Comparison of ENCODE assay signal across 13 cellular contexts in genomic region chr2:41932241-41933034, GRCh38.
DNase-seq lines count a peak whose midpoint lies in the region; TF ChIP-seq lines count a peak whose summit lies in the region.
"Had no signal": no experiment of that assay in that cellular context is flagged by ENCODE, and none has a peak within 500 bp of the region (broad histone marks: within the 10 kb centered on the region; RNA-seq: fewer than 3 reads in every experiment).

No MANE protein-coding gene starts in this region.

- H2AFZ ChIP-seq in fibroblast of lung (ENCODE audit: low read length): no peak overlapping the region

- H3K27ac ChIP-seq in fibroblast of lung (ENCODE audit: insufficient read depth, low read length) (peak overlapping the region; percentile 74), uterus (peak overlapping the region; percentile 83 to 85)
- H3K27ac ChIP-seq: 22Rv1 had no signal

- H3K27me3 Mint-ChIP-seq in nephron (ENCODE audit: low read depth): peaks cover 6% of the 10 kb centered on the region
- no peaks in the 10 kb centered on the region for H3K27me3 Mint-ChIP-seq in Calu3 (ENCODE audit: unreplicated experiment)
- H3K27me3 Mint-ChIP-seq: activated naive CD8-positive, alpha-beta T cell had no signal

- TF ChIP-seq POLR2A in uterus (IDR thresholded peaks at IDR 0.05): peak in 1 of 2 donors; percentile 16

- H3K27ac Mint-ChIP-seq in nephron (peak overlapping the region; percentile 96 to 99 (median 98)), Calu3 (ENCODE audit: unreplicated experiment) (no peak overlapping the region)
- H3K27ac Mint-ChIP-seq: activated naive CD8-positive, alpha-beta T cell had no signal

- H3K4me3 Mint-ChIP-seq in nephron (peak overlapping the region; percentile 31 to 75 (median 72)), Calu3 (ENCODE audit: low read depth, unreplicated experiment) (no peak overlapping the region)
- H3K4me3 Mint-ChIP-seq: activated naive CD8-positive, alpha-beta T cell had no signal

- CTCF ChIA-PET in Calu3 (lab: Charles Lee): interaction anchor here (0.6 kb wide), 2 partner anchors 38 to 89 kb away, joined by 5 read pairs; no protein-coding TSS in a partner anchor

- H3K4me1 Mint-ChIP-seq in nephron: peaks cover 93% of the 10 kb centered on the region
- peaks cover 56% of the 10 kb centered on the region for H3K4me1 Mint-ChIP-seq in Calu3 (ENCODE audit: low read depth, unreplicated experiment)

- H3K27me3 ChIP-seq in fibroblast of lung (ENCODE audit: control insufficient read depth, insufficient read depth, low read length) (no peaks in the 10 kb centered on the region), uterus (no peaks in the 10 kb centered on the region)

- H3K36me3 Mint-ChIP-seq in nephron (ENCODE audit: low read depth) (no peaks in the 10 kb centered on the region), Calu3 (ENCODE audit: insufficient read depth, unreplicated experiment) (peaks cover 5% of the 10 kb centered on the region)
- H3K36me3 Mint-ChIP-seq: activated naive CD8-positive, alpha-beta T cell had no signal

- no TSS peak for BruUV-seq in Calu3 (replicated peaks; lab: Mats Ljungman, UMichigan)

- peak overlapping the region; percentile 75 for H3K4me2 ChIP-seq in fibroblast of lung (ENCODE audit: extremely low read depth, insufficient read depth, low read length)

- no peak overlapping the region for H3K9ac ChIP-seq in fibroblast of lung (ENCODE audit: insufficient read depth, low read length)

- H3K4me3 ChIP-seq in fibroblast of lung (replicated peaks in 1 of 4; ENCODE audit: control extremely low read depth in 1 of 4, insufficient read depth in 1 of 4, low read depth in 3 of 4, low read length in 4 of 4): peak overlapping the region in 1 of 4 experiments; percentile 33
- no peak overlapping the region for H3K4me3 ChIP-seq in uterus

- no peaks in the 10 kb centered on the region for H3K9me3 ChIP-seq in fibroblast of lung (ENCODE audit: control insufficient read depth, insufficient read depth, low read depth, low read length)
- no peaks in the 10 kb centered on the region for H3K9me3 ChIP-seq in uterus

- peak in 1 of 2 donors; percentile 41 for TF ChIP-seq CTCF in fibroblast of lung (conservative IDR thresholded peaks at IDR 0.05 in 1 of 2, IDR thresholded peaks at IDR 0.05 in 1 of 2; ENCODE audit: low read depth in 1 of 2, low read length in 2 of 2)
- TF ChIP-seq CTCF in nephron (IDR thresholded peaks at IDR 0.05; ENCODE audit: unreplicated experiment in 3 of 3): peak in 1 of 3 experiments; percentile 9
- no peak for TF ChIP-seq CTCF in uterus (IDR thresholded peaks at IDR 0.05)
- no peak for TF ChIP-seq CTCF in Calu3 (IDR thresholded peaks at IDR 0.05; ENCODE audit: unreplicated experiment)

- peaks cover 29% of the 10 kb centered on the region for H3K4me1 ChIP-seq in fibroblast of lung (ENCODE audit: control insufficient read depth, extremely low read depth, insufficient read depth, low read length)
- peaks cover 0 to 10% of the 10 kb centered on the region in 2 donors for H3K4me1 ChIP-seq in uterus

- no peaks in the 10 kb centered on the region for H3K79me2 ChIP-seq in fibroblast of lung (ENCODE audit: control insufficient read depth, insufficient read depth, low read length)

- H3K9me3 Mint-ChIP-seq in nephron (no peaks in the 10 kb centered on the region), Calu3 (ENCODE audit: low read depth, unreplicated experiment) (no peaks in the 10 kb centered on the region)

- DNase-seq in DMS 273 (lab: John Stamatoyannopoulos, UW; ENCODE audit: unreplicated experiment) (peak; percentile 53), DMS 273 treated with DMSO at 0.1 percent for 48 hours (lab: John Stamatoyannopoulos, UW) (no peak), fibroblast of lung (ENCODE audit: low read depth in 2 of 2) (peak; percentile 96 to 99), uterus (peak; percentile 91 to 93), Calu3 (no peak), RPMI8226 (no peak), islet precursor cell (no peak)
- DNase-seq: activated CD4-positive, CD25-positive, alpha-beta regulatory T cell treated with anti-CD3 and anti-CD28 coated beads, Interleukin-2, amount 50 U/mL, for 72 hours; small intestine; substantia nigra had no signal

- intact Hi-C loops in uterus (cut with DNase I; ENCODE audit: low total_unique reads): loop anchor here (10.0 kb wide), 1 partner anchor 72 kb away; no protein-coding TSS in a partner anchor
- intact Hi-C loops in Calu3 (cut with micrococcal nuclease; ENCODE audit: unreplicated experiment): no loop called here

- H4K20me1 ChIP-seq in fibroblast of lung (ENCODE audit: control insufficient read depth, extremely low read depth, insufficient read depth, low read length): no peaks in the 10 kb centered on the region

- H3K36me3 ChIP-seq in fibroblast of lung (ENCODE audit: control insufficient read depth, insufficient read depth, low read length) (no peaks in the 10 kb centered on the region), uterus (no peaks in the 10 kb centered on the region)

Comparison
In these comparisons a context has a peak if more than half of its experiments do, and no peak if none do; other contexts are left out.
1. DNase-seq: peak in DMS 273 (single experiment), fibroblast of lung (2 of 2) and uterus (2 of 2); none in DMS 273 treated with DMSO at 0.1 percent for 48 hours (single experiment), Calu3 (single experiment), RPMI8226 (single experiment) and islet precursor cell (single experiment).